8 cellular contexts compared by ENCODE assay signal in the genomic region with DNA sequence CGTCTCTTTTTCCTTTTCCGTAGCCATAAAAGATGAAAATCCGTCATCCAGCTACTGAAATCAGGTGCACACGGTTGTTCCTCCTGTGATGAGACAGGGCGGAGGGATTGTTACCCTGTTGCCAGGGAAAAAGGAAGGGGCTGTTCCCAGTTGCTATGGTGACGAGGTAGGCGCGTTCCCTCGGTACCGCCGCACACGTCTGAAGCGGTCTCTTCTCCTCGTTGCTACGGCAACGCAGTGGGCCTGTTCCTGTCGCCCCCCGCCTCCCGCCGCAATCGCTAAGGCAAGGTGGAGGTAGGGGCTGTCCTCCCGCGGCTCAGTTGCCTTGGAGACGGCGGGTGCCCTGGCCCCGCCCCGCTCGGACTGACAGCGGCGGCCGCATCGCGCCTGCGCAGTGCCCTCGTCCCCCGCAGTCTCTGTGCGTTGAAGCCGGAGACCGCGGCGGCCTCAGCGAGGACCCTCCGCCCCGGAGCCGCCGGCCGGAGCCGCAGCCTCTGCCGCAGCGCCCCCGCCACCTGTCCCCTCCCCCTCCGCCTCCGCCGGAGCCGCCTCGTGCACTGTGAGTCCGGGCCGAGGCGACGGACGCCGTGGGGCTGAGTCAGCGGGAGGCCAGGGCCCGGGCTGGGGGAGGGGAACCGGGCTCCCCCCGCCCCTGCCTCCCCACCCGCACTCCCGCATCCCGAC. TPM values are rescaled to one million over a fixed set of nuclear protein-coding genes. Genes with fewer than 3 reads are reported as not detected.
DNase-seq lines count a peak whose midpoint lies in the region; ATAC-seq and TF ChIP-seq lines count a peak whose summit lies in the region.

A gene (plus strand): TSS at position 394 of the 684 bp plus-strand sequence. CDS start 51,582 bp downstream, outside the sequence.

- H3K4me1 ChIP-seq in duodenal mucosa (ENCODE audit: control insufficient read depth in 1 of 2, insufficient read depth in 2 of 2, low read length in 2 of 2), result peaks cover 5 to 10% of the 10 kb centered on the region in 2 donors
- peaks cover 6 to 24% (median 19%) of the 10 kb centered on the region in 4 donors for H3K4me1 ChIP-seq in liver (ENCODE audit: control insufficient read depth in 4 of 4, insufficient read depth in 4 of 4, low read length in 3 of 4)

- H3K36me3 ChIP-seq in duodenal mucosa (ENCODE audit: control insufficient read depth in 1 of 2, insufficient read depth in 2 of 2, low read length in 2 of 2) (no peaks in the 10 kb centered on the region), liver (ENCODE audit: control insufficient read depth in 4 of 4, insufficient read depth in 3 of 4, low read depth in 1 of 4, low read length in 3 of 4) (no peaks in the 10 kb centered on the region)

- H3K36me3 Mint-ChIP-seq in activated CD8-positive, alpha-beta T cell treated with anti-CD3 and anti-CD28 coated beads for 36 hours (ENCODE audit: low read depth), result no peaks in the 10 kb centered on the region

- H3K9me3 ChIP-seq in duodenal mucosa (ENCODE audit: control insufficient read depth in 1 of 2, low read length in 2 of 2) (no peaks in the 10 kb centered on the region), liver (ENCODE audit: control insufficient read depth in 4 of 4, low read length in 3 of 4) (no peaks in the 10 kb centered on the region)

- POLR2A ChIA-PET in activated CD8-positive, alpha-beta T cell treated with anti-CD3 and anti-CD28 coated beads for 36 hours (lab: Charles Lee), result no interaction called here

- no peak for TF ChIP-seq RAD21 in liver (IDR thresholded peaks at IDR 0.05)

- WGBS in liver, result under 1% methylated on average over 68 of the region's 69 CpGs

- ATAC-seq in HG03520 (IDR thresholded peaks at IDR 0.05; ENCODE audit: unreplicated experiment), result peak; percentile 66
- peak; percentile 91 for ATAC-seq in activated CD8-positive, alpha-beta T cell treated with anti-CD3 and anti-CD28 coated beads for 36 hours

- peaks cover 16% of the 10 kb centered on the region for H3K27me3 Mint-ChIP-seq in activated CD8-positive, alpha-beta T cell treated with anti-CD3 and anti-CD28 coated beads for 36 hours

- in situ Hi-C loops in ACHN (cut with HindIII; ENCODE audit: low pct_ligation_motif_present, low pct_unique_long_range_greater_than_20kb, low sequenced_read_pairs), result no loop called here

- H3K9me3 Mint-ChIP-seq in activated CD8-positive, alpha-beta T cell treated with anti-CD3 and anti-CD28 coated beads for 36 hours, result no peaks in the 10 kb centered on the region

- H3K4me3 ChIP-seq in duodenal mucosa (ENCODE audit: low read depth in 1 of 2, low read length in 2 of 2) (peak within 1 kb of the TSS; percentile 80 to 89), liver (ENCODE audit: low read depth in 1 of 3, low read length in 3 of 3) (peak within 1 kb of the TSS; percentile 41 to 95 (median 79))

- DNase-seq in ACHN (peak; percentile 71), GM19238 (ENCODE audit: insufficient read length, low spot score) (peak; percentile 82), NCI-H748 treated with DMSO at 0.1 percent for 48 hours (lab: John Stamatoyannopoulos, UW) (peak; percentile 95)
- DNase-seq in activated CD8-positive, alpha-beta T cell treated with anti-CD3 and anti-CD28 coated beads for 36 hours, result peak; percentile 79
- DNase-seq in stimulated activated CD4-positive, alpha-beta T cell treated with anti-CD3 and anti-CD28 coated beads, Interleukin-4, amount 100 ng/mL, for 1 hour, result peak; percentile 82

- peak within 1 kb of the TSS; percentile 74 for H3K4me3 Mint-ChIP-seq in activated CD8-positive, alpha-beta T cell treated with anti-CD3 and anti-CD28 coated beads for 36 hours

- CTCF ChIA-PET in activated CD8-positive, alpha-beta T cell treated with anti-CD3 and anti-CD28 coated beads for 36 hours (lab: Charles Lee), result interaction anchor here (1.1 to 3.2 kb wide), 3 partner anchors 9 to 47 kb away, joined by 3 to 20 read pairs (median 8); no protein-coding TSS in a partner anchor

- H3K9ac ChIP-seq in duodenal mucosa (ENCODE audit: low read depth in 1 of 2, low read length in 2 of 2) (peak within 1 kb of the TSS; percentile 25 to 48), liver (ENCODE audit: low read depth in 1 of 2, low read length in 2 of 2) (no peak within 1 kb of the TSS)

- H3K4me1 Mint-ChIP-seq in activated CD8-positive, alpha-beta T cell treated with anti-CD3 and anti-CD28 coated beads for 36 hours (ENCODE audit: low read depth), result peaks cover 16% of the 10 kb centered on the region

- no peak for TF ChIP-seq CTCF in activated CD8-positive, alpha-beta T cell treated with anti-CD3 and anti-CD28 coated beads for 36 hours (IDR thresholded peaks at IDR 0.05)
- no peak for TF ChIP-seq CTCF in liver (IDR thresholded peaks at IDR 0.05; ENCODE audit: low read depth, low read length, missing input control)

- H3K27ac ChIP-seq in duodenal mucosa (ENCODE audit: low read depth, low read length) (no peak within 1 kb of the TSS), liver (ENCODE audit: low read depth in 1 of 2, low read length in 2 of 2) (peak within 1 kb of the TSS; percentile 49 to 54)

- H3K27me3 ChIP-seq in duodenal mucosa (ENCODE audit: control insufficient read depth in 1 of 2, insufficient read depth in 2 of 2, low read length in 2 of 2) (peaks cover 8% of the 10 kb centered on the region in 2 donors), liver (ENCODE audit: control insufficient read depth in 4 of 4, insufficient read depth in 4 of 4, low read length in 3 of 4) (no peaks in the 10 kb centered on the region)

- intact Hi-C loops in activated CD8-positive, alpha-beta T cell treated with anti-CD3 and anti-CD28 coated beads for 36 hours (cut with micrococcal nuclease), result no loop called here

- no peak within 1 kb of the TSS for H3K27ac Mint-ChIP-seq in activated CD8-positive, alpha-beta T cell treated with anti-CD3 and anti-CD28 coated beads for 36 hours

TF ChIP-seq in liver, 16 proteins besides CTCF, POLR2A, EP300 and RAD21:
- TF ChIP-seq, protein P1, sequence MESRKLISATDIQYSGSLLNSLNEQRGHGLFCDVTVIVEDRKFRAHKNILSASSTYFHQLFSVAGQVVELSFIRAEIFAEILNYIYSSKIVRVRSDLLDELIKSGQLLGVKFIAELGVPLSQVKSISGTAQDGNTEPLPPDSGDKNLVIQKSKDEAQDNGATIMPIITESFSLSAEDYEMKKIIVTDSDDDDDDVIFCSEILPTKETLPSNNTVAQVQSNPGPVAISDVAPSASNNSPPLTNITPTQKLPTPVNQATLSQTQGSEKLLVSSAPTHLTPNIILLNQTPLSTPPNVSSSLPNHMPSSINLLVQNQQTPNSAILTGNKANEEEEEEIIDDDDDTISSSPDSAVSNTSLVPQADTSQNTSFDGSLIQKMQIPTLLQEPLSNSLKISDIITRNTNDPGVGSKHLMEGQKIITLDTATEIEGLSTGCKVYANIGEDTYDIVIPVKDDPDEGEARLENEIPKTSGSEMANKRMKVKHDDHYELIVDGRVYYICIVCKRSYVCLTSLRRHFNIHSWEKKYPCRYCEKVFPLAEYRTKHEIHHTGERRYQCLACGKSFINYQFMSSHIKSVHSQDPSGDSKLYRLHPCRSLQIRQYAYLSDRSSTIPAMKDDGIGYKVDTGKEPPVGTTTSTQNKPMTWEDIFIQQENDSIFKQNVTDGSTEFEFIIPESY (IDR thresholded peaks at IDR 0.05), result no peak
- TF ChIP-seq TAF1 (conservative IDR thresholded peaks at IDR 0.05) (no peak), EGR1 (IDR thresholded peaks at IDR 0.05; ENCODE audit: low read depth in 2 of 2) (no peak), JUND (IDR thresholded peaks at IDR 0.05) (no peak), HNF4A (conservative IDR thresholded peaks at IDR 0.05) (no peak), FOXA1 (IDR thresholded peaks at IDR 0.05) (no peak), GABPA (IDR thresholded peaks at IDR 0.05 in 1 of 2, conservative IDR thresholded peaks at IDR 0.05 in 1 of 2) (no peak), FOXA2 (IDR thresholded peaks at IDR 0.05) (no peak), RXRA (IDR thresholded peaks at IDR 0.05) (no peak), SP1 (IDR thresholded peaks at IDR 0.05) (no peak)
- TF ChIP-seq, protein P2, sequence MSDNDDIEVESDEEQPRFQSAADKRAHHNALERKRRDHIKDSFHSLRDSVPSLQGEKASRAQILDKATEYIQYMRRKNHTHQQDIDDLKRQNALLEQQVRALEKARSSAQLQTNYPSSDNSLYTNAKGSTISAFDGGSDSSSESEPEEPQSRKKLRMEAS (IDR thresholded peaks at IDR 0.05), result no peak
TF ChIP-seq in liver: peak in this region for 0.

RNA-seq across cellular contexts. Expression of the gene that starts here (rescaled TPM):
- 1 to 10 TPM; 1.6 to 1.7 TPM for total RNA-seq in activated CD8-positive, alpha-beta T cell treated with anti-CD3 and anti-CD28 coated beads for 36 hours
- total RNA-seq in liver, result 1 to 10 TPM; 1.0 to 8.1 TPM
- 10 to 100 TPM; 11.5 to 15.8 TPM for polyA plus RNA-seq in liver

Comparison
In these comparisons a context has a peak if more than half of its experiments do, and no peak if none do; other contexts are left out.
1. H3K9ac ChIP-seq: peak in duodenal mucosa (2 of 2); none in liver (0 of 2).
2. Peak in every context shown above with its lines, with median percentiles within 50 percentile points of each other: DNase-seq.